In genomic region chr9:77985996-77986395, GRCh38 we compare ENCODE assay signal across 1 cellular context.
TF ChIP-seq lines count a peak whose summit lies in the region.

No MANE protein-coding gene starts in this region.

TF ChIP-seq in HepG2, 621 proteins besides CTCF, POLR2A, EP300 and RAD21 (continued from another document):
- TF ChIP-seq MYPOP (CRISPR knock-in tag; IDR thresholded peaks at IDR 0.05) (no peak), ZFP91 (CRISPR knock-in tag; IDR thresholded peaks at IDR 0.05; ENCODE audit: borderline replicate concordance) (no peak), ZSCAN31 (CRISPR knock-in tag; IDR thresholded peaks at IDR 0.05; ENCODE audit: low read depth) (no peak), ZNF646 (CRISPR knock-in tag; IDR thresholded peaks at IDR 0.05) (no peak), NFYC (CRISPR knock-in tag; IDR thresholded peaks at IDR 0.05) (no peak), NFE2 (CRISPR knock-in tag; IDR thresholded peaks at IDR 0.05) (no peak), POLR2AphosphoS5 (IDR thresholded peaks at IDR 0.05; ENCODE audit: low read depth, low read length) (no peak), FOXC1 (CRISPR knock-in tag; IDR thresholded peaks at IDR 0.05; ENCODE audit: borderline replicate concordance) (no peak), FOXA1 (IDR thresholded peaks at IDR 0.05) (peak; percentile 56), FOXA1 (CRISPR knock-in tag; IDR thresholded peaks at IDR 0.05) (peak; percentile 72), PAXIP1 (CRISPR knock-in tag; conservative IDR thresholded peaks at IDR 0.05) (peak; percentile 32; the same call in 1 of the 2 replicates), STAT6 (CRISPR knock-in tag; IDR thresholded peaks at IDR 0.05; ENCODE audit: borderline replicate concordance) (no peak), CENPT (CRISPR knock-in tag; IDR thresholded peaks at IDR 0.05; ENCODE audit: low read depth) (no peak), ZNF691 (CRISPR knock-in tag; IDR thresholded peaks at IDR 0.05; ENCODE audit: borderline replicate concordance, low read depth) (no peak), ZNF782 (CRISPR knock-in tag; IDR thresholded peaks at IDR 0.05; ENCODE audit: borderline replicate concordance) (no peak), ZNF414 (CRISPR knock-in tag; IDR thresholded peaks at IDR 0.05) (no peak), GATAD2A (CRISPR knock-in tag; IDR thresholded peaks at IDR 0.05) (peak; percentile 30; the same call in 1 of the 2 replicates), ZNF460 (CRISPR knock-in tag; IDR thresholded peaks at IDR 0.05; ENCODE audit: borderline replicate concordance) (no peak), FOXP1 (IDR thresholded peaks at IDR 0.05) (peak; percentile 58; the same call in 1 of the 2 replicates), FOXP1 (CRISPR knock-in tag; IDR thresholded peaks at IDR 0.05) (peak; percentile 59), TBX3 (IDR thresholded peaks at IDR 0.05; ENCODE audit: borderline replicate concordance) (peak; percentile 31; the same call in 1 of the 2 replicates), E2F5 (CRISPR knock-in tag; conservative IDR thresholded peaks at IDR 0.05) (no peak), PRDM10 (CRISPR knock-in tag; IDR thresholded peaks at IDR 0.05; ENCODE audit: low read depth) (no peak), ZNF619 (CRISPR knock-in tag; IDR thresholded peaks at IDR 0.05) (no peak), ZBTB4 (CRISPR knock-in tag; IDR thresholded peaks at IDR 0.05; ENCODE audit: borderline replicate concordance) (no peak), ZNF607 (CRISPR knock-in tag; IDR thresholded peaks at IDR 0.05; ENCODE audit: borderline replicate concordance) (no peak), HNF4A (CRISPR knock-in tag; IDR thresholded peaks at IDR 0.05) (peak; percentile 42), ZNF746 (CRISPR knock-in tag; IDR thresholded peaks at IDR 0.05) (no peak)
